In the genomic region with DNA sequence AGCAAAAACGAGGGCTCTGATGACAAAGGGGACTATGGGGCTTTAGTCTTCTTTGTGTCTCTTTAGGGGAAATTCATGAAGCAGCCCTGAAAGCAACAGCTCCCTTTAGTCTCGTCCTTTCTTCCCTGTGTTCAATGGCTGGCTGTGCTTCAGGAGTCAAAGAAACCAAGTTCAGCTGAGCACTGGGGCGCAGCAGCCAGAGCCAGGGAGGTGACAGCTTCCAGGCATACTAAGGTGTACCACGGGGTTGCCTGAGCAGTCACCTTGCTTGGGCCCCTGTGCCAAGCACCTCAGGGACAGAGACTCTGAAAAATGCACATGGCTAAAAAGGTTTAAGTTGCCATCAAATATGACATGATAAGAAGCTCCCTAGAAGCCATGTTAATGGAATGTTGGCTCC, we compare ENCODE assay signal across 16 cellular contexts. TPM values are rescaled to one million over a fixed set of nuclear protein-coding genes. Genes with fewer than 3 reads are reported as not detected.
DNase-seq lines count a peak whose midpoint lies in the region; ATAC-seq and TF ChIP-seq lines count a peak whose summit lies in the region.
"Had no signal": no experiment of that assay in that cellular context is flagged by ENCODE, and none has a peak within 500 bp of the region (broad histone marks: within the 10 kb centered on the region; RNA-seq: fewer than 3 reads in every experiment).

No MANE protein-coding gene starts in this region.

- no peaks in the 10 kb centered on the region for H3K9me3 Mint-ChIP-seq in activated CD8-positive, alpha-beta T cell treated with anti-CD3 and anti-CD28 coated beads, Interleukin-2, amount 10 ng/mL, durations not matched to agents 7 days and 5 days (ENCODE audit: insufficient read depth)
- H3K9me3 Mint-ChIP-seq: activated B cell treated with CpG ODN at 0.5 μM for 24 hours had no signal

- H3K27me3 ChIP-seq in right atrium auricular region (no peaks in the 10 kb centered on the region), thyroid gland (no peaks in the 10 kb centered on the region), vagina (no peaks in the 10 kb centered on the region)
- H3K27me3 ChIP-seq: gastroesophageal sphincter had no signal

- intact Hi-C loops in Right ventricle myocardium superior (cut with DNase I), result no loop called here
- intact Hi-C loops in cardiac septum (cut with DNase I), result no loop called here
- intact Hi-C loops in thyroid gland (cut with DNase I), result loop anchor here (10.0 kb wide), 1 partner anchor 183 kb away; the partner anchor contains the start of genes ATPAF2 and GID4
- intact Hi-C loops in vagina (cut with DNase I), result no loop called here

- ATAC-seq in Right ventricle myocardium superior (ENCODE audit: poor library complexity) (peak; percentile 5), GM18870 (IDR thresholded peaks at IDR 0.05; ENCODE audit: unreplicated experiment) (no peak)
- no peak for ATAC-seq in activated CD8-positive, alpha-beta T cell treated with anti-CD3 and anti-CD28 coated beads, Interleukin-2, amount 10 ng/mL, durations not matched to agents 7 days and 5 days
- ATAC-seq: gastroesophageal sphincter had no signal

- H3K4me3 Mint-ChIP-seq in activated CD8-positive, alpha-beta T cell treated with anti-CD3 and anti-CD28 coated beads, Interleukin-2, amount 10 ng/mL, durations not matched to agents 7 days and 5 days, result peak overlapping the region; percentile 25
- H3K4me3 Mint-ChIP-seq: activated B cell treated with CpG ODN at 0.5 μM for 24 hours had no signal

- peaks cover 0 to 53% of the 10 kb centered on the region in 2 donors for H3K4me1 ChIP-seq in right atrium auricular region
- peaks cover 68 to 93% of the 10 kb centered on the region in 2 donors for H3K4me1 ChIP-seq in thyroid gland
- H3K4me1 ChIP-seq in vagina, result peaks cover 41% of the 10 kb centered on the region

- peaks cover 92% of the 10 kb centered on the region for H3K4me1 Mint-ChIP-seq in activated CD8-positive, alpha-beta T cell treated with anti-CD3 and anti-CD28 coated beads, Interleukin-2, amount 10 ng/mL, durations not matched to agents 7 days and 5 days (ENCODE audit: low read depth)

- 44 to 45% methylated on average over 4 of the region's 4 CpGs for WGBS in thyroid gland, 2 donors

- peaks cover 23% of the 10 kb centered on the region for H3K36me3 Mint-ChIP-seq in activated CD8-positive, alpha-beta T cell treated with anti-CD3 and anti-CD28 coated beads, Interleukin-2, amount 10 ng/mL, durations not matched to agents 7 days and 5 days (ENCODE audit: low read depth)

- H3K4me3 ChIP-seq in right atrium auricular region, result no peak overlapping the region
- H3K4me3 ChIP-seq in thyroid gland (replicated peaks in 1 of 3), result no peak overlapping the region
- no peak overlapping the region for H3K4me3 ChIP-seq in vagina
- H3K4me3 ChIP-seq: gastroesophageal sphincter had no signal

- no peak for TF ChIP-seq CTCF in right atrium auricular region (IDR thresholded peaks at IDR 0.05)
- TF ChIP-seq CTCF in thyroid gland (IDR thresholded peaks at IDR 0.05), result no peak
- TF ChIP-seq CTCF in vagina (IDR thresholded peaks at IDR 0.05), result no peak

- no peak for DNase-seq in Right ventricle myocardium superior
- DNase-seq in cardiac septum (ENCODE audit: low spot score), result no peak
- DNase-seq in activated CD8-positive, alpha-beta T cell treated with anti-CD3 and anti-CD28 coated beads, Interleukin-2, amount 10 ng/mL, durations not matched to agents 7 days and 5 days, result no peak
- DNase-seq in right atrium auricular region (ENCODE audit: low spot score), result no peak
- DNase-seq in thyroid gland, result peak; percentile 85 to 89
- DNase-seq in vagina (ENCODE audit: extremely low spot score in 2 of 2), result no peak
- DNase-seq in kidney tubule cell (ENCODE audit: low spot score), result no peak
- DNase-seq: activated B cell treated with CpG ODN at 0.5 μM for 24 hours, amygdala, KG1, NCI-H1105, NCI-H2171 treated with DMSO at 0.1 percent for 48 hours, retina had no signal

- POLR2A ChIA-PET in activated CD8-positive, alpha-beta T cell treated with anti-CD3 and anti-CD28 coated beads, Interleukin-2, amount 10 ng/mL, durations not matched to agents 7 days and 5 days (lab: Charles Lee), result interaction anchor here (1.3 kb wide), 1 partner anchor 16 kb away, joined by 9 read pairs; no protein-coding TSS in a partner anchor

- H3K36me3 ChIP-seq in right atrium auricular region, result peaks cover 13% of the 10 kb centered on the region
- H3K36me3 ChIP-seq in thyroid gland, result peaks cover 7 to 9% of the 10 kb centered on the region in 2 donors
- peaks cover 0 to 6% of the 10 kb centered on the region in 2 donors for H3K36me3 ChIP-seq in vagina

- H3K27ac Mint-ChIP-seq in activated CD8-positive, alpha-beta T cell treated with anti-CD3 and anti-CD28 coated beads, Interleukin-2, amount 10 ng/mL, durations not matched to agents 7 days and 5 days, result peak overlapping the region; percentile 92
- H3K27ac Mint-ChIP-seq: activated B cell treated with CpG ODN at 0.5 μM for 24 hours had no signal

- TF ChIP-seq POLR2A in thyroid gland (IDR thresholded peaks at IDR 0.05), result peak in 1 of 2 donors; percentile 10
- TF ChIP-seq POLR2A in vagina (IDR thresholded peaks at IDR 0.05), result no peak

- CTCF ChIA-PET in activated CD8-positive, alpha-beta T cell treated with anti-CD3 and anti-CD28 coated beads, Interleukin-2, amount 10 ng/mL, durations not matched to agents 7 days and 5 days (lab: Charles Lee), result interaction anchor here (1.0 to 1.4 kb wide), 2 partner anchors 9 to 39 kb away, joined by 3 read pairs; no protein-coding TSS in a partner anchor

- H3K27ac ChIP-seq in right atrium auricular region (peak overlapping the region; percentile 78 to 85), thyroid gland (peak overlapping the region; percentile 70 to 99 (median 76)), vagina (no peak overlapping the region)
- H3K27ac ChIP-seq: HL-60 had no signal

- H3K9me3 ChIP-seq in right atrium auricular region (no peaks in the 10 kb centered on the region), thyroid gland (no peaks in the 10 kb centered on the region), vagina (no peaks in the 10 kb centered on the region)
- H3K9me3 ChIP-seq: gastroesophageal sphincter had no signal

- H3K27me3 Mint-ChIP-seq in activated CD8-positive, alpha-beta T cell treated with anti-CD3 and anti-CD28 coated beads, Interleukin-2, amount 10 ng/mL, durations not matched to agents 7 days and 5 days (ENCODE audit: low read depth), result no peaks in the 10 kb centered on the region
- H3K27me3 Mint-ChIP-seq: activated B cell treated with CpG ODN at 0.5 μM for 24 hours had no signal

RNA-seq across cellular contexts. Expression of gene SREBF1, which starts 14.8 kb away (rescaled TPM):
- total RNA-seq in Right ventricle myocardium superior (14.7 TPM), cardiac septum (17.1 TPM), right atrium auricular region (10 to 100 TPM; 17.0 to 29.8 TPM), thyroid gland (10 to 100 TPM; 44.6 to 89.4 (median 63.0) TPM), vagina (84.0 TPM)
- total RNA-seq in activated CD8-positive, alpha-beta T cell treated with anti-CD3 and anti-CD28 coated beads, Interleukin-2, amount 10 ng/mL, durations not matched to agents 7 days and 5 days, result 100 to 1,000 TPM; 212 to 254 TPM

Comparison
In these comparisons a context has a peak if more than half of its experiments do, and no peak if none do; other contexts are left out.
1. DNase-seq: peak in thyroid gland (2 of 2); none in Right ventricle myocardium superior (single experiment), cardiac septum (single experiment), activated CD8-positive, alpha-beta T cell treated with anti-CD3 and anti-CD28 coated beads, Interleukin-2, amount 10 ng/mL, durations not matched to agents 7 days and 5 days (single experiment), right atrium auricular region (single experiment), vagina (0 of 2) and kidney tubule cell (single experiment).